8 cellular contexts compared by ENCODE assay signal in the genomic region with DNA sequence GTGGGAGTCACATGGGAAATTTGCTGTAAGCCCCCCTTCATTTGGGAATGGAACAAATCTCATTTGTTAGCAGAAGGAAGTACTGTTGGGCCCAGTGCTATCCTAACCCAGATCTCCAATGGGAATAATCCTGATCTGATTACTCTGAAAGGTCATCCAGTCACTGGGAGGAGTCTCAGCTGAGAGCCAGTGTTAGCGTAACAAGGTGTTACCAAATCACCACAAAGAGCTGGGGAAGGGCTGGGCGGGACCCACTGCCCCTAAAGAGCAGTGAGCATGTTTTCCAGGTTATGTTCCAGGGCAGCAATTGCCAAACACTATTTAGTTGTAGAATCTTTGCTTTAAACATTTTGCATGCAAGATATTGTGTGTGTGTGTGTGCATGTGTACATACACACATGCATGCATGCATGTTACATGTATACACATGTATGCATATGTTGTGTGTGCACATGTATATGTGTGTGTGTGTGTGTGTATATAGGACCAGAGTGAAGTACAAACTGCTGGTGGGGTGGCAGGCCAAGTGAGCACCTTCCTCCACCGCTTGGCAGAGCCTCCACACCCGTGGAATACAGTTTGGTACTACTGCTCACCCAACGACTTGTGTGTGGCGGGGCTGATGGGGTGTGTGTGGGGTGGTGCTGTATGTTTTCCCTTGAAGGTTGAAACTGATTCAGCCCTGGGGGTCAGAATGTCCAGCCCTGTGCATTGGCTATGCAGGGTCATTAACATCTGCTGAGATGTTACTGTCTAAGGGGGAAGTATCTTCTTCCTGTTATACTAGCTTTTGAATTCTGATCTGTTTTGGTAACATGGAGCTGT. TPM values are rescaled to one million over a fixed set of nuclear protein-coding genes. Genes with fewer than 3 reads are reported as not detected.
DNase-seq lines count a peak whose midpoint lies in the region; ATAC-seq and TF ChIP-seq lines count a peak whose summit lies in the region.

No MANE protein-coding gene starts in this region.

- no peak overlapping the region for H3K4me3 Mint-ChIP-seq in CD14-positive monocyte

- H3K9me3 Mint-ChIP-seq in CD14-positive monocyte, result peaks cover 0 to 9% (median 4%) of the 10 kb centered on the region in 7 donors

- no peaks in the 10 kb centered on the region for H3K9me3 ChIP-seq in OCI-LY3 (ENCODE audit: insufficient read depth, low read length)
- no peaks in the 10 kb centered on the region for H3K9me3 ChIP-seq in mucosa of descending colon

- intact Hi-C loops in mucosa of descending colon (cut with DNase I, micrococcal nuclease), result no loop called here
- intact Hi-C loops in CD14-positive monocyte (cut with micrococcal nuclease), result loop anchor here in 1 of 2 donors (2.0 to 5.0 kb wide), 3 partner anchors 13 to 282 kb away; no protein-coding TSS in a partner anchor

- no peak for TF ChIP-seq CTCF in OCI-LY3 (IDR thresholded peaks at IDR 0.05; ENCODE audit: low read depth, low read length)
- no peak for TF ChIP-seq CTCF in mucosa of descending colon (IDR thresholded peaks at IDR 0.05)
- TF ChIP-seq CTCF in CD14-positive monocyte (IDR thresholded peaks at IDR 0.05), result no peak

- peaks cover 71% of the 10 kb centered on the region for H3K4me1 ChIP-seq in OCI-LY3 (ENCODE audit: low read length)
- peaks cover 9% of the 10 kb centered on the region for H3K4me1 ChIP-seq in mucosa of descending colon (ENCODE audit: low read depth)

- H4K20me1 ChIP-seq in OCI-LY3 (ENCODE audit: insufficient read depth, low read length), result peaks cover 5% of the 10 kb centered on the region; the same call in 1 of the 2 replicates

- peak overlapping the region; percentile 98 for H3K27ac ChIP-seq in OCI-LY3 (ENCODE audit: low read length)

- H3K79me2 ChIP-seq in OCI-LY3 (ENCODE audit: low read length), result peaks cover 95% of the 10 kb centered on the region

- no peak for DNase-seq in mucosa of descending colon
- no peak for DNase-seq in NCI-H2029 treated with DMSO at 0.1 percent for 48 hours (lab: John Stamatoyannopoulos, UW)
- DNase-seq in amniotic stem cell (lab: John Stamatoyannopoulos, UW), result no peak
- DNase-seq in inferior parietal cortex (ENCODE audit: extremely low spot score), result no peak
- DNase-seq in CD14-positive monocyte (ENCODE audit: low spot score), result no peak

- ATAC-seq in GM18861 (IDR thresholded peaks at IDR 0.05; ENCODE audit: unreplicated experiment), result peak; percentile 29
- peak; percentile 13 for ATAC-seq in HG02610 (IDR thresholded peaks at IDR 0.05; ENCODE audit: unreplicated experiment)
- ATAC-seq in mucosa of descending colon, result peak; percentile 51

- peak overlapping the region; percentile 54 for H3K4me3 ChIP-seq in OCI-LY3 (ENCODE audit: low read length)
- no peak overlapping the region for H3K4me3 ChIP-seq in mucosa of descending colon

- H3K36me3 ChIP-seq in OCI-LY3 (replicated peaks; ENCODE audit: low read depth, low read length) (peaks cover 45% of the 10 kb centered on the region), mucosa of descending colon (ENCODE audit: low read depth) (no peaks in the 10 kb centered on the region)

- peaks cover 46 to 50% of the 10 kb centered on the region in 2 donors for H3K36me3 Mint-ChIP-seq in CD14-positive monocyte

- peak overlapping the region; percentile 71 for H3K9ac ChIP-seq in OCI-LY3 (ENCODE audit: low read length)

- H3K4me1 Mint-ChIP-seq in CD14-positive monocyte, result peaks cover 33% of the 10 kb centered on the region

- peak overlapping the region; percentile 89 for H3K4me2 ChIP-seq in OCI-LY3 (ENCODE audit: low read length)

- H2AFZ ChIP-seq in OCI-LY3 (ENCODE audit: low read depth, low read length), result no peak overlapping the region

- H3K27me3 ChIP-seq in OCI-LY3 (ENCODE audit: low read depth, low read length), result no peaks in the 10 kb centered on the region

- no peaks in the 10 kb centered on the region for H3K27me3 Mint-ChIP-seq in CD14-positive monocyte (ENCODE audit: low read depth in 3 of 3)

- no peak overlapping the region for H3K27ac Mint-ChIP-seq in CD14-positive monocyte

RNA-seq across cellular contexts. Expression of gene INPP5D, which starts 15.2 kb away (rescaled TPM):
- total RNA-seq in mucosa of descending colon, result 10 to 100 TPM in 1 of 3 donors, 1 to 10 TPM in 2; 8.2 to 14.4 (median 9.1) TPM
- 10 to 100 TPM; 30.6 to 54.8 TPM for polyA plus RNA-seq in CD14-positive monocyte

RNA-seq across cellular contexts. Expression of gene NEU2, which starts 42.9 kb away (rescaled TPM):
- total RNA-seq in mucosa of descending colon, result not detected
- polyA plus RNA-seq in CD14-positive monocyte, result not detected
